In genomic region chr2:146131048-146131447, GRCh38 we compare ENCODE assay signal across 33 cellular contexts.
"Had no signal": no experiment of that assay in that cellular context is flagged by ENCODE, and none has a peak within 500 bp of the region (broad histone marks: within the 10 kb centered on the region; RNA-seq: fewer than 3 reads in every experiment).

No MANE protein-coding gene starts in this region.

- H3K27me3 ChIP-seq: ascending aorta, cardiac muscle cell, dorsolateral prefrontal cortex, gastrocnemius medialis, neutrophil, pancreas, sigmoid colon, stomach, thyroid gland, upper lobe of left lung, vagina had no signal

- DNase-seq: activated CD4-positive, alpha-beta T cell treated with anti-CD3 and anti-CD28 coated beads for 4 hours; activated CD4-positive, alpha-beta T cell treated with anti-CD3 and anti-CD28 coated beads, Interleukin-2, amount 50 U/mL, for 48 hours; activated CD8-positive, alpha-beta memory T cell treated with anti-CD3 and anti-CD28 coated beads for 24 hours; activated CD8-positive, alpha-beta memory T cell treated with anti-CD3 and anti-CD28 coated beads, Interleukin-2, amount 50 U/mL, for 48 hours; activated gamma-delta T cell; activated naive CD4-positive, alpha-beta T cell treated with anti-CD3 and anti-CD28 coated beads, Interleukin-2, amount 10 ng/mL, durations not matched to agents 7 days and 5 days; activated naive CD8-positive, alpha-beta T cell treated with anti-CD3 and anti-CD28 coated beads, Interleukin-2, amount 10 ng/mL, durations not matched to agents 7 days and 5 days; activated T-cell treated with anti-CD3 and anti-CD28 coated beads, Interleukin-2, amount 50 U/mL, for 24 hours; cerebellar nuclear complex; dorsolateral prefrontal cortex; effector memory CD8-positive, alpha-beta T cell; erythroblast; gastrocnemius medialis; glutamatergic neuron; left ventricle myocardium inferior; pancreas; retina; sigmoid colon; small intestine; stimulated activated CD4-positive, alpha-beta T cell treated with anti-CD3 and anti-CD28 coated beads, Interleukin-1b, Interleukin-23, amount 100 ng/mL, for 48 hours; stimulated activated CD4-positive, alpha-beta T cell treated with anti-CD3 and anti-CD28 coated beads, Interleukin-4, amount 100 ng/mL, for 4 hours; stimulated activated CD8-positive, alpha-beta memory T cell treated with anti-CD3 and anti-CD28 coated beads, Interleukin-4, amount 100 ng/mL, for 48 hours; stimulated activated naive B cell treated with anti-CD40 and anti-IgM and Interleukin-4, amounts not matched to agents 10 μg/mL and 1 μg/mL and 100 μg/mL, for 72 hours; stomach; thyroid gland; upper lobe of left lung had no signal

- ATAC-seq: effector memory CD8-positive, alpha-beta T cell; gastrocnemius medialis; pancreas had no signal

- H3K36me3 ChIP-seq: ascending aorta, cardiac muscle cell, gastrocnemius medialis, left ventricle myocardium inferior, neutrophil, pancreas, prostate gland, sigmoid colon, stomach, thyroid gland, upper lobe of left lung, vagina had no signal

- H3K4me1 ChIP-seq: ascending aorta, gastrocnemius medialis, left ventricle myocardium inferior, pancreas, prostate gland, sigmoid colon, stomach, thyroid gland, upper lobe of left lung, vagina had no signal

- H3K4me3 ChIP-seq: ascending aorta, cardiac muscle cell, coronary artery, dorsolateral prefrontal cortex, gastrocnemius medialis, left ventricle myocardium inferior, lung, pancreas, prostate gland, sigmoid colon, stomach, thyroid gland, upper lobe of left lung, vagina had no signal

- H3K27ac ChIP-seq: ascending aorta, cardiac muscle cell, coronary artery, dorsolateral prefrontal cortex, gastrocnemius medialis, left ventricle myocardium inferior, neutrophil, pancreas, prostate gland, sigmoid colon, stomach, thyroid gland, upper lobe of left lung, vagina had no signal

- H3K9me3 ChIP-seq: ascending aorta, gastrocnemius medialis, neutrophil, pancreas, prostate gland, sigmoid colon, stomach, thyroid gland, upper lobe of left lung, vagina had no signal
